In the genomic region with DNA sequence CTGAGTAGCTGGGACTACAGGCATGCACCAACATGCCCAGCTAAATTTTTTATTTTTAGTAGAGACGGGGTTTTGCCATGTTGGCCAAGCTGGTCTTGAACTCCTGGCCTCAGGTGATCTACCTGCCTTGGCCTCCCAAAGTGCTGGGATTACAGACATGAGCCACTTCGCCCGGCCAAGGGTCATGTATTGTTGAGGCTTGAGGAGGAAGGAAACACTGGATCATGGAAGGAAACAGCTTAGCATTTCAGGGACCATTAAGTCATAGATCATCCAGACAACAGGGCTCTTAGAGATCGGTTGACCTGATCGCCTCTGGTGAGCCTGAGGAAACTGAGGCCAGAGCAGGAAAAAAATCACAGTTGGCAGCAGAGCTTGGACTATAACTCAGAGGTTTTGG, we compare ENCODE assay signal across 2 cellular contexts. TPM values are rescaled to one million over a fixed set of nuclear protein-coding genes. Genes with fewer than 3 reads are reported as not detected.
"Had no signal": no experiment of that assay in that cellular context is flagged by ENCODE, and none has a peak within 500 bp of the region (broad histone marks: within the 10 kb centered on the region; RNA-seq: fewer than 3 reads in every experiment).

No MANE protein-coding gene starts in this region.

RNA-seq across cellular contexts. Expression of a gene that starts 13.3 kb away (rescaled TPM):
- total RNA-seq: M059J, SK-MEL-5 had no signal
